Comparison of ENCODE assay signal across 27 cellular contexts in genomic region chr13:80828759-80829158, GRCh38.
A peak's percentile ranks its signal among the peaks of the same experiment; 100 is the strongest.
DNase-seq lines count a peak whose midpoint lies in the region; ATAC-seq, FAIRE-seq and TF ChIP-seq lines count a peak whose summit lies in the region.
"Had no signal": no experiment of that assay in that cellular context is flagged by ENCODE, and none has a peak within 500 bp of the region (broad histone marks: within the 10 kb centered on the region; RNA-seq: fewer than 3 reads in every experiment).

No MANE protein-coding gene starts in this region.

- H3K4me1 ChIP-seq in HEK293 (ENCODE audit: control insufficient read depth, insufficient read depth, low read length) = no peaks in the 10 kb centered on the region
- no peaks in the 10 kb centered on the region for H3K4me1 ChIP-seq in K562 (replicated peaks in 1 of 2; ENCODE audit: control insufficient read depth in 2 of 2, insufficient read depth in 2 of 2, low read length in 2 of 2)
- H3K4me1 ChIP-seq: BE2C, BLaER1 had no signal

- CTCF ChIA-PET in HEK293 (lab: Yijun Ruan, JAX) (no interaction called here), K562 (lab: Yijun Ruan, JAX; ENCODE audit: low intra/inter-chr PET ratio) (no interaction called here)

- no peaks in the 10 kb centered on the region for H4K20me1 ChIP-seq in K562 (replicated peaks; ENCODE audit: control insufficient read depth, insufficient read depth, low read length)
- H4K20me1 ChIP-seq: BLaER1 had no signal

- H2AFZ ChIP-seq in K562 (ENCODE audit: low read depth, low read length) = no peak overlapping the region

- H3K9me1 ChIP-seq in K562 (ENCODE audit: control insufficient read depth, insufficient read depth, low read length) = no peaks in the 10 kb centered on the region

- no peaks in the 10 kb centered on the region for H3K79me2 ChIP-seq in K562 (ENCODE audit: control insufficient read depth, insufficient read depth, low read length)

- no peak overlapping the region for H3K9ac ChIP-seq in K562 (ENCODE audit: insufficient read depth in 1 of 2, low read depth in 2 of 2, low read length in 2 of 2)
- H3K9ac ChIP-seq: BLaER1 had no signal

- intact Hi-C loops in K562 (cut with micrococcal nuclease) = no loop called here

- H3K4me3 ChIP-seq in HEK293 (ENCODE audit: low read depth, low read length) = no peak overlapping the region
- H3K4me3 ChIP-seq in K562 = no peak overlapping the region
- no peak overlapping the region for H3K4me3 ChIP-seq in fibroblast of pulmonary artery (replicated peaks; ENCODE audit: low read depth, low read length)
- H3K4me3 ChIP-seq: BLaER1, GM12878 had no signal

- ATAC-seq in K562 (no peak), HG03442 (IDR thresholded peaks at IDR 0.05; ENCODE audit: unreplicated experiment) (no peak), HG02981 (IDR thresholded peaks at IDR 0.05; ENCODE audit: unreplicated experiment) (no peak), GM18868 (IDR thresholded peaks at IDR 0.05; ENCODE audit: unreplicated experiment) (no peak)
- ATAC-seq: GM12878 had no signal

- H3K27ac ChIP-seq in HEK293 (ENCODE audit: extremely low read depth, low read depth, low read length) (no peak overlapping the region), K562 (ENCODE audit: extremely low read depth, low read depth, low read length) (no peak overlapping the region)
- H3K27ac ChIP-seq: BLaER1 had no signal

- in situ Hi-C loops in K562 (cut with MboI) = no loop called here

- TF ChIP-seq POLR2A in K562 (conservative IDR thresholded peaks at IDR 0.05) = no peak

- POLR2A ChIA-PET in HEK293 (lab: Yijun Ruan, JAX) = no interaction called here
- POLR2A ChIA-PET in K562 (lab: Yijun Ruan, JAX) = no interaction called here

- no peaks in the 10 kb centered on the region for H3K27me3 ChIP-seq in K562 (ENCODE audit: control insufficient read depth in 2 of 2, insufficient read depth in 2 of 2, low read length in 2 of 2)
- H3K27me3 ChIP-seq: BE2C, BLaER1 had no signal

- no peak for FAIRE-seq in K562 (lab: Jason Lieb, UNC)
- FAIRE-seq: A204.1, GM12878, GM12892, GM18507, GM19239 had no signal

- DNase-seq in K562 (ENCODE audit: extremely low read depth in 1 of 4, low spot score in 3 of 4) (no peak), fibroblast of pulmonary artery (ENCODE audit: low read depth) (peak; percentile 12)
- DNase-seq: 8988T; ACHN; BE2C; C1 segment of cervical spinal cord; CD4-positive, alpha-beta memory T cell; CD4-positive, CD25-positive, alpha-beta regulatory T cell; CD8-positive, alpha-beta memory T cell; COR-L47; DMS 273 treated with DMSO at 0.1 percent for 48 hours; DMS153; DMS53; DMS79; DND-41; EL; GDM1 had no signal

- TF ChIP-seq EP300 in K562 (IDR thresholded peaks at IDR 0.05; ENCODE audit: low read length) = no peak

- H3K9me3 ChIP-seq in HEK293 (ENCODE audit: control insufficient read depth, insufficient read depth, low read depth, low read length) = no peaks in the 10 kb centered on the region
- H3K9me3 ChIP-seq in K562 (replicated peaks; ENCODE audit: control insufficient read depth, insufficient read depth, low read depth, low read length) = peaks cover 8% of the 10 kb centered on the region; the same call in 1 of the 2 replicates
- H3K9me3 ChIP-seq: BE2C had no signal

- no peaks in the 10 kb centered on the region for H3K36me3 ChIP-seq in HEK293 (ENCODE audit: control insufficient read depth in 2 of 2, insufficient read depth in 1 of 2, low read length in 2 of 2)
- no peaks in the 10 kb centered on the region for H3K36me3 ChIP-seq in K562 (ENCODE audit: control insufficient read depth, insufficient read depth, low read length)
- H3K36me3 ChIP-seq: BE2C, BLaER1 had no signal

- TF ChIP-seq RAD21 in K562 (CRISPR knock-in tag; conservative IDR thresholded peaks at IDR 0.05 in 1 of 2, IDR thresholded peaks at IDR 0.05 in 1 of 2) = no peak

- TF ChIP-seq CTCF in HEK293 (tag by site-specific recombination; IDR thresholded peaks at IDR 0.05) (no peak), K562 (IDR thresholded peaks at IDR 0.05 in 2 of 3, conservative IDR thresholded peaks at IDR 0.05 in 1 of 3; ENCODE audit: insufficient read depth in 2 of 3, low read depth in 1 of 3, low read length in 3 of 3) (no peak), fibroblast of pulmonary artery (IDR thresholded peaks at IDR 0.05; ENCODE audit: low read length, missing control alignments) (no peak)

- BruUV-seq in K562 (replicated peaks; lab: Mats Ljungman, UMichigan) = no TSS peak

- H3K4me2 ChIP-seq in K562 (ENCODE audit: insufficient read depth, low read length) = no peak overlapping the region
- H3K4me2 ChIP-seq: BLaER1 had no signal

- WGBS in K562 (ENCODE audit: insufficient coverage, low coverage, missing lambda C conversion rate) = under 1% methylated on average over 2 of the region's 2 CpGs

TF ChIP-seq in HEK293, 187 proteins besides CTCF, POLR2A, EP300 and RAD21:
- peak; percentile 30; the same call in 1 of the 2 replicates for TF ChIP-seq TRIM28 (IDR thresholded peaks at IDR 0.05; ENCODE audit: borderline replicate concordance, low read length)
- TF ChIP-seq SETDB1 (IDR thresholded peaks at IDR 0.05; ENCODE audit: insufficient read length, low read length) = peak; percentile 93
- TF ChIP-seq ZNF148 (tag by site-specific recombination; IDR thresholded peaks at IDR 0.05; ENCODE audit: borderline replicate concordance) = no peak

TF ChIP-seq in K562, 482 proteins besides CTCF, POLR2A, EP300 and RAD21:
- no peak for TF ChIP-seq ZNF407 (IDR thresholded peaks at IDR 0.05; ENCODE audit: low read depth)
- 0 out of 2 replicates have a peak, but pooled peaks have one; percentile 4 for TF ChIP-seq ID3 (CRISPR knock-in tag; IDR thresholded peaks at IDR 0.05)
- no peak for TF ChIP-seq ID3 (tag; IDR thresholded peaks at IDR 0.05)
- TF ChIP-seq STAT5B (CRISPR knock-in tag; IDR thresholded peaks at IDR 0.05) = peak; percentile 23; the same call in 1 of the 2 replicates

Comparison
In these comparisons a context has a peak if more than half of its experiments do, and no peak if none do; other contexts are left out.
1. Of the 44 proteins assayed by ChIP-seq in both K562 and HEK293: peak only in K562: none; only in HEK293: SETDB1 and TRIM28; in both: none; in neither: 42.